29 cellular contexts compared by ENCODE assay signal in the genomic region with DNA sequence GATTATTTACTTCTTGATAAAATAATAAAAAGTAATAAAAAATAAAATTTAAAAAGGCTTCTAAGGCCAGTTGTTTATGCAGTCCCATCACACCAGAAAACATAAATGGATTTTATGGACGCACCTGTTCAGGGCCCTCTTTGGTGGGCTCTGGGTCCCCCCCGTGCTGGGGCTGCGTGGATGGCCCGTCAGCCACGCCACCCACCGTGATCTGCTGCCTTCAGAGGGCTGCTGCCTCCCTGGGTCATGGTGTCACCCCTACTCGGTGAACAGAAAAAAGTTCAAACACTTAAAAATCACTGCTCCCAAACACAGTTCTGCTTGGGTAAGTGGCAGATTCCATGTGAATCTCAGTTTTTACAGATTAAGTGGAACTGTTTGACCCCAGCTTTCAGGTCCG.
"Had no signal": no experiment of that assay in that cellular context is flagged by ENCODE, and none has a peak within 500 bp of the region (broad histone marks: within the 10 kb centered on the region; RNA-seq: fewer than 3 reads in every experiment).

No MANE protein-coding gene starts in this region.

- H3K27ac ChIP-seq: stomach, suprapubic skin, testis, thoracic aorta, thyroid gland, tibial artery, tibial nerve, transverse colon, upper lobe of left lung, upper lobe of right lung, uterus, vagina had no signal

- H3K4me1 ChIP-seq: stomach, suprapubic skin, testis, thyroid gland, tibial artery, tibial nerve, transverse colon, upper lobe of left lung, upper lobe of right lung, uterus, vagina had no signal

- ATAC-seq: stimulated activated effector memory CD8-positive, alpha-beta T cell treated with anti-CD3 and anti-CD28 coated beads, Interleukin-12 subunit alpha, Interleukin-12 subunit beta, amount 100 ng/mL, for 72 hours; stimulated activated memory B cell treated with anti-CD40 and anti-IgM and Interleukin-4, amounts not matched to agents 10 μg/mL and 1 μg/mL and 100 μg/mL, for 72 hours; stimulated activated naive B cell treated with anti-CD40 and anti-IgM and Interleukin-4, amounts not matched to agents 10 μg/mL and 1 μg/mL and 100 μg/mL, for 72 hours; stimulated activated naive CD8-positive, alpha-beta T cell treated with anti-CD3 and anti-CD28 coated beads, Interleukin-15, amount 100 ng/mL, for 72 hours; stimulated activated naive CD8-positive, alpha-beta T cell treated with anti-CD3 and anti-CD28 coated beads, Interleukin-15, Interleukin-2, amounts not matched to agents 100 U/mL and 50 U/mL, for 24 hours; upper lobe of right lung had no signal

- H3K36me3 ChIP-seq: stomach, suprapubic skin, thoracic aorta, thyroid gland, tibial artery, tibial nerve, transverse colon, upper lobe of left lung, upper lobe of right lung, uterus, vagina had no signal

- H3K4me1 Mint-ChIP-seq: stimulated activated effector memory CD8-positive, alpha-beta T cell treated with anti-CD3 and anti-CD28 coated beads, Interleukin-12 subunit alpha, Interleukin-12 subunit beta, amount 100 ng/mL, for 72 hours; stimulated activated memory B cell treated with anti-CD40 and anti-IgM and Interleukin-4, amounts not matched to agents 10 μg/mL and 1 μg/mL and 100 μg/mL, for 72 hours; stimulated activated naive B cell treated with anti-CD40 and anti-IgM and Interleukin-4, amounts not matched to agents 10 μg/mL and 1 μg/mL and 100 μg/mL, for 72 hours; stimulated activated naive CD8-positive, alpha-beta T cell treated with anti-CD3 and anti-CD28 coated beads, Interleukin-15, amount 100 ng/mL, for 72 hours had no signal

- H3K4me3 ChIP-seq: stomach, suprapubic skin, testis, thoracic aorta, thyroid gland, tibial artery, tibial nerve, transverse colon, upper lobe of left lung, upper lobe of right lung, uterus, vagina had no signal

- H3K27me3 Mint-ChIP-seq: stimulated activated memory B cell treated with anti-CD40 and anti-IgM and Interleukin-4, amounts not matched to agents 10 μg/mL and 1 μg/mL and 100 μg/mL, for 72 hours; stimulated activated naive B cell treated with anti-CD40 and anti-IgM and Interleukin-4, amounts not matched to agents 10 μg/mL and 1 μg/mL and 100 μg/mL, for 72 hours; stimulated activated naive CD8-positive, alpha-beta T cell treated with anti-CD3 and anti-CD28 coated beads, Interleukin-15, amount 100 ng/mL, for 72 hours; stimulated activated naive CD8-positive, alpha-beta T cell treated with anti-CD3 and anti-CD28 coated beads, Interleukin-15, Interleukin-2, amounts not matched to agents 100 ng/mL and 50 ng/mL, for 24 hours; type B pancreatic cell had no signal

- H3K36me3 Mint-ChIP-seq: stimulated activated effector memory CD8-positive, alpha-beta T cell treated with anti-CD3 and anti-CD28 coated beads, Interleukin-12 subunit alpha, Interleukin-12 subunit beta, amount 100 ng/mL, for 72 hours; stimulated activated memory B cell treated with anti-CD40 and anti-IgM and Interleukin-4, amounts not matched to agents 10 μg/mL and 1 μg/mL and 100 μg/mL, for 72 hours; stimulated activated naive B cell treated with anti-CD40 and anti-IgM and Interleukin-4, amounts not matched to agents 10 μg/mL and 1 μg/mL and 100 μg/mL, for 72 hours; type B pancreatic cell had no signal

- H3K27me3 ChIP-seq: stomach, suprapubic skin, testis, thyroid gland, tibial artery, tibial nerve, transverse colon, upper lobe of left lung, upper lobe of right lung, uterus, vagina had no signal

- H3K27ac Mint-ChIP-seq: stimulated activated effector memory CD8-positive, alpha-beta T cell treated with anti-CD3 and anti-CD28 coated beads, Interleukin-12 subunit alpha, Interleukin-12 subunit beta, amount 100 ng/mL, for 72 hours; stimulated activated memory B cell treated with anti-CD40 and anti-IgM and Interleukin-4, amounts not matched to agents 10 μg/mL and 1 μg/mL and 100 μg/mL, for 72 hours; stimulated activated naive B cell treated with anti-CD40 and anti-IgM and Interleukin-4, amounts not matched to agents 10 μg/mL and 1 μg/mL and 100 μg/mL, for 72 hours; stimulated activated naive CD8-positive, alpha-beta T cell treated with anti-CD3 and anti-CD28 coated beads, Interleukin-15, amount 100 ng/mL, for 72 hours; stimulated activated naive CD8-positive, alpha-beta T cell treated with anti-CD3 and anti-CD28 coated beads, Interleukin-15, Interleukin-2, amounts not matched to agents 100 ng/mL and 50 ng/mL, for 24 hours; type B pancreatic cell had no signal

- FAIRE-seq: urothelium cell line had no signal

- H3K4me3 Mint-ChIP-seq: stimulated activated effector memory CD8-positive, alpha-beta T cell treated with anti-CD3 and anti-CD28 coated beads, Interleukin-12 subunit alpha, Interleukin-12 subunit beta, amount 100 ng/mL, for 72 hours; stimulated activated memory B cell treated with anti-CD40 and anti-IgM and Interleukin-4, amounts not matched to agents 10 μg/mL and 1 μg/mL and 100 μg/mL, for 72 hours; stimulated activated naive B cell treated with anti-CD40 and anti-IgM and Interleukin-4, amounts not matched to agents 10 μg/mL and 1 μg/mL and 100 μg/mL, for 72 hours; stimulated activated naive CD8-positive, alpha-beta T cell treated with anti-CD3 and anti-CD28 coated beads, Interleukin-15, amount 100 ng/mL, for 72 hours; stimulated activated naive CD8-positive, alpha-beta T cell treated with anti-CD3 and anti-CD28 coated beads, Interleukin-15, Interleukin-2, amounts not matched to agents 100 ng/mL and 50 ng/mL, for 24 hours; type B pancreatic cell had no signal

- DNase-seq: stimulated activated CD4-positive, alpha-beta T cell treated with anti-CD3 and anti-CD28 coated beads, Interleukin-2, amount 100 ng/mL, for 48 hours; stimulated activated CD4-positive, alpha-beta T cell treated with anti-CD3 and anti-CD28 coated beads, Interleukin-4, amount 100 ng/mL, for 1 hour; stimulated activated CD4-positive, alpha-beta T cell treated with anti-CD3 and anti-CD28 coated beads, Interleukin-4, amount 100 ng/mL, for 24 hours; stimulated activated CD4-positive, alpha-beta T cell treated with anti-CD3 and anti-CD28 coated beads, Interleukin-4, amount 100 ng/mL, for 4 hours; stimulated activated CD8-positive, alpha-beta memory T cell treated with anti-CD3 and anti-CD28 coated beads, Interleukin-4, amount 100 ng/mL, for 48 hours; stimulated activated naive B cell treated with anti-CD40 and anti-IgM and Interleukin-4, amounts not matched to agents 10 μg/mL and 1 μg/mL and 100 μg/mL, for 72 hours; stimulated activated naive CD4-positive, alpha-beta T cell; stimulated activated naive CD4-positive, alpha-beta T cell treated with Interleukin-2 at 50 U/mL for 16 hours; stimulated activated naive CD8-positive, alpha-beta T cell treated with anti-CD3 and anti-CD28 coated beads, Interleukin-15, amount 100 ng/mL, for 72 hours; stimulated activated naive CD8-positive, alpha-beta T cell treated with anti-CD3 and anti-CD28 coated beads, Interleukin-15, Interleukin-2, amounts not matched to agents 100 U/mL and 50 U/mL, for 24 hours; stomach; substantia nigra; testis; thyroid gland; tibial artery; transverse colon; trophoblast cell; upper lobe of right lung; uterus had no signal

- H3K9me3 ChIP-seq: stomach, suprapubic skin, testis, thoracic aorta, thyroid gland, tibial artery, tibial nerve, transverse colon, upper lobe of left lung, upper lobe of right lung, uterus, vagina had no signal

- H3K9me3 Mint-ChIP-seq: stimulated activated effector memory CD8-positive, alpha-beta T cell treated with anti-CD3 and anti-CD28 coated beads, Interleukin-12 subunit alpha, Interleukin-12 subunit beta, amount 100 ng/mL, for 72 hours; stimulated activated naive B cell treated with anti-CD40 and anti-IgM and Interleukin-4, amounts not matched to agents 10 μg/mL and 1 μg/mL and 100 μg/mL, for 72 hours; stimulated activated naive CD8-positive, alpha-beta T cell treated with anti-CD3 and anti-CD28 coated beads, Interleukin-15, Interleukin-2, amounts not matched to agents 100 ng/mL and 50 ng/mL, for 24 hours; type B pancreatic cell had no signal
